Comparison of ENCODE assay signal across 1 cellular context in genomic region chr20:4026093-4026601, GRCh38.
A peak's percentile ranks its signal among the peaks of the same experiment; 100 is the strongest.
TF ChIP-seq lines count a peak whose summit lies in the region.

No MANE protein-coding gene starts in this region.

TF ChIP-seq in K562, 482 proteins besides CTCF, POLR2A, EP300 and RAD21 (continued from another document):
- TF ChIP-seq THRA (IDR thresholded peaks at IDR 0.05), result no peak
- no peak for TF ChIP-seq NCOA1 (IDR thresholded peaks at IDR 0.05; ENCODE audit: low read depth)
- TF ChIP-seq ZNF592 (IDR thresholded peaks at IDR 0.05), result 0 out of 2 replicates have a peak, but pooled peaks have one; percentile 7
- 0 out of 2 replicates have a peak, but pooled peaks have one; percentile 9 for TF ChIP-seq SOX6 (IDR thresholded peaks at IDR 0.05)
- no peak for TF ChIP-seq CHD7 (IDR thresholded peaks at IDR 0.05; ENCODE audit: low read depth, low read length)
- TF ChIP-seq CCNT2 (IDR thresholded peaks at IDR 0.05; ENCODE audit: borderline replicate concordance, extremely low read depth, insufficient read length, low read depth, low read length), result no peak
- TF ChIP-seq HMBOX1 (IDR thresholded peaks at IDR 0.05), result peak; percentile 55; the same call in 1 of the 2 replicates
